Comparison of ENCODE assay signal across 1 cellular context in the genomic region with DNA sequence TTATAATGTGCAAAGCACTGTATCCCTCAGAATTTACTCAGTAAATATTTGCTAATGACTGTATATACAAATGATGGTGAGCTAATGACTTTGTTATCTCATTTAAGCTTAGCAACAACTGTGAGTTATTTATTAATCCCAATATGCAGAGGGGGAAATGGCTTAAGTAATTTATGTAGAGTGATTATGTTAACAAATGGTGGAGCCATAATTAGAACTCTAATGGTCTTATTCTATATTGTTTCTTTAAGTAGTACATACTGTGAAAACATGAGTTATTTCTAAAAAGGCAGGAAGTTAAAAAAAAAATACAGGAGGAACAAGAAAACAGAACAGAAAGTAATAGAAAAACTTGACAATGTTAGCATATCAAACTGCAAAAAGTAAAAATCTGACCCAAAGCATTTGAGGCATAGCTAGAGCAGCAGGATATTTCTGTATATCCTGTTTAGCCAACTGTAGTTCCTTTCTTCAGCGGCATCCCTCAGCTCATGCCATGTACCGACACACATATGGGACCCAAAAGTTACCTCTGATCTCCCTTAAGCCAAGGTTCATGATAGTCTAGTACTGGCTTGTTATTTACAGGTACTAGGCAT.
TF ChIP-seq lines count a peak whose summit lies in the region.

No MANE protein-coding gene starts in this region.

TF ChIP-seq in HepG2, 621 proteins besides CTCF, POLR2A, EP300 and RAD21 (continued from another document):
- TF ChIP-seq, protein P1, sequence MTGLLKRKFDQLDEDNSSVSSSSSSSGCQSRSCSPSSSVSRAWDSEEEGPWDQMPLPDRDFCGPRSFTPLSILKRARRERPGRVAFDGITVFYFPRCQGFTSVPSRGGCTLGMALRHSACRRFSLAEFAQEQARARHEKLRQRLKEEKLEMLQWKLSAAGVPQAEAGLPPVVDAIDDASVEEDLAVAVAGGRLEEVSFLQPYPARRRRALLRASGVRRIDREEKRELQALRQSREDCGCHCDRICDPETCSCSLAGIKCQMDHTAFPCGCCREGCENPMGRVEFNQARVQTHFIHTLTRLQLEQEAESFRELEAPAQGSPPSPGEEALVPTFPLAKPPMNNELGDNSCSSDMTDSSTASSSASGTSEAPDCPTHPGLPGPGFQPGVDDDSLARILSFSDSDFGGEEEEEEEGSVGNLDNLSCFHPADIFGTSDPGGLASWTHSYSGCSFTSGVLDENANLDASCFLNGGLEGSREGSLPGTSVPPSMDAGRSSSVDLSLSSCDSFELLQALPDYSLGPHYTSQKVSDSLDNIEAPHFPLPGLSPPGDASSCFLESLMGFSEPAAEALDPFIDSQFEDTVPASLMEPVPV (CRISPR knock-in tag; IDR thresholded peaks at IDR 0.05) = no peak
